Comparison of ENCODE assay signal across 31 cellular contexts in genomic region chr4:109429545-109429944, GRCh38. TPM values are rescaled to one million over a fixed set of nuclear protein-coding genes. Genes with fewer than 3 reads are reported as not detected.
A peak's percentile ranks its signal among the peaks of the same experiment; 100 is the strongest.
DNase-seq lines count a peak whose midpoint lies in the region; ATAC-seq and TF ChIP-seq lines count a peak whose summit lies in the region.
"Had no signal": no experiment of that assay in that cellular context is flagged by ENCODE, and none has a peak within 500 bp of the region (broad histone marks: within the 10 kb centered on the region; RNA-seq: fewer than 3 reads in every experiment).

No MANE protein-coding gene starts in this region.

- no peak overlapping the region for H3K18ac ChIP-seq in H9 (ENCODE audit: insufficient read length, low read depth, low read length)

- DNase-seq in activated CD8-positive, alpha-beta T cell treated with anti-CD3 and anti-CD28 coated beads for 36 hours: no peak
- no peak for DNase-seq in activated CD8-positive, alpha-beta T cell treated with anti-CD3 and anti-CD28 coated beads, Interleukin-2, amount 10 ng/mL, durations not matched to agents 7 days and 5 days
- no peak for DNase-seq in Panc1 (ENCODE audit: low read depth, low spot score)
- peak; percentile 88 for DNase-seq in dermis blood vessel endothelial cell
- DNase-seq in pulmonary artery endothelial cell (ENCODE audit: low read depth, low spot score): peak; percentile 70
- DNase-seq in iPS-NIHi7 (ENCODE audit: extremely low spot score): no peak
- DNase-seq in H9: no peak
- no peak for DNase-seq in cardiac septum (ENCODE audit: low spot score)
- DNase-seq: activated CD4-positive, alpha-beta T cell treated with anti-CD3 and anti-CD28 coated beads for 4 hours; activated naive CD4-positive, alpha-beta T cell treated with anti-CD3 and anti-CD28 coated beads for 36 hours; Calu3; DMS79; heart right ventricle; IMR-90; kidney glomerular epithelial cell; lower lobe of right lung; MV-4-11; naive thymus-derived CD4-positive, alpha-beta T cell; NCI-H1436 treated with DMSO at 0.1 percent for 48 hours; NCI-H2081 treated with DMSO at 0.1 percent for 48 hours; NCI-H2227 treated with DMSO at 0.1 percent for 48 hours; NCI-H69; nucleus accumbens; PC-9; psoas muscle; Right ventricle myocardium superior; stimulated activated naive B cell treated with anti-CD40 and anti-IgM and Interleukin-4, amounts not matched to agents 10 μg/mL and 1 μg/mL and 100 μg/mL, for 72 hours had no signal

- no peak overlapping the region for H3K4ac ChIP-seq in H9 (ENCODE audit: low read depth, low read length)

- H3K36me3 Mint-ChIP-seq in activated CD8-positive, alpha-beta T cell treated with anti-CD3 and anti-CD28 coated beads for 36 hours (ENCODE audit: low read depth): peaks cover 2% of the 10 kb centered on the region
- H3K36me3 Mint-ChIP-seq in activated CD8-positive, alpha-beta T cell treated with anti-CD3 and anti-CD28 coated beads, Interleukin-2, amount 10 ng/mL, durations not matched to agents 7 days and 5 days (ENCODE audit: low read depth): peaks cover 8% of the 10 kb centered on the region
- peaks cover 2 to 14% (median 13%) of the 10 kb centered on the region in 3 experiments; a peak in 5 of 7 replicates for H3K36me3 Mint-ChIP-seq in H9 (ENCODE audit: insufficient read depth in 1 of 3, low read depth in 3 of 3)

- no peaks in the 10 kb centered on the region for H3K36me3 ChIP-seq in Panc1 (ENCODE audit: control insufficient read depth, insufficient read depth, low read length)
- H3K36me3 ChIP-seq: breast epithelium, esophagus muscularis mucosa had no signal

- H3K27me3 Mint-ChIP-seq in activated CD8-positive, alpha-beta T cell treated with anti-CD3 and anti-CD28 coated beads for 36 hours: no peaks in the 10 kb centered on the region
- no peaks in the 10 kb centered on the region for H3K27me3 Mint-ChIP-seq in activated CD8-positive, alpha-beta T cell treated with anti-CD3 and anti-CD28 coated beads, Interleukin-2, amount 10 ng/mL, durations not matched to agents 7 days and 5 days (ENCODE audit: low read depth)
- no peaks in the 10 kb centered on the region for H3K27me3 Mint-ChIP-seq in H9 (ENCODE audit: low read depth)
- H3K27me3 Mint-ChIP-seq: naive thymus-derived CD4-positive, alpha-beta T cell; stimulated activated naive B cell treated with anti-CD40 and anti-IgM and Interleukin-4, amounts not matched to agents 10 μg/mL and 1 μg/mL and 100 μg/mL, for 72 hours had no signal

- H3K4me1 ChIP-seq in Panc1 (ENCODE audit: control insufficient read depth, insufficient read depth, low read length) (no peaks in the 10 kb centered on the region), H9 (ENCODE audit: insufficient read depth, low read length) (no peaks in the 10 kb centered on the region)
- H3K4me1 ChIP-seq: breast epithelium had no signal

- H3K9me3 Mint-ChIP-seq in activated CD8-positive, alpha-beta T cell treated with anti-CD3 and anti-CD28 coated beads for 36 hours: no peaks in the 10 kb centered on the region
- H3K9me3 Mint-ChIP-seq in activated CD8-positive, alpha-beta T cell treated with anti-CD3 and anti-CD28 coated beads, Interleukin-2, amount 10 ng/mL, durations not matched to agents 7 days and 5 days (ENCODE audit: insufficient read depth): no peaks in the 10 kb centered on the region
- H3K9me3 Mint-ChIP-seq in H9: no peaks in the 10 kb centered on the region
- H3K9me3 Mint-ChIP-seq: activated naive CD4-positive, alpha-beta T cell treated with anti-CD3 and anti-CD28 coated beads for 36 hours; GM23338; naive thymus-derived CD4-positive, alpha-beta T cell; stimulated activated naive B cell treated with anti-CD40 and anti-IgM and Interleukin-4, amounts not matched to agents 10 μg/mL and 1 μg/mL and 100 μg/mL, for 72 hours had no signal

- H3K4me3 Mint-ChIP-seq in activated CD8-positive, alpha-beta T cell treated with anti-CD3 and anti-CD28 coated beads for 36 hours: no peak overlapping the region
- H3K4me3 Mint-ChIP-seq in activated CD8-positive, alpha-beta T cell treated with anti-CD3 and anti-CD28 coated beads, Interleukin-2, amount 10 ng/mL, durations not matched to agents 7 days and 5 days: no peak overlapping the region
- H3K4me3 Mint-ChIP-seq in H9: no peak overlapping the region
- H3K4me3 Mint-ChIP-seq: activated naive CD4-positive, alpha-beta T cell treated with anti-CD3 and anti-CD28 coated beads for 36 hours; GM23338; naive thymus-derived CD4-positive, alpha-beta T cell; stimulated activated naive B cell treated with anti-CD40 and anti-IgM and Interleukin-4, amounts not matched to agents 10 μg/mL and 1 μg/mL and 100 μg/mL, for 72 hours had no signal

- no peak overlapping the region for H3K23ac ChIP-seq in H9 (ENCODE audit: insufficient read length, low read depth, low read length)

- H4K8ac ChIP-seq in H9 (replicated peaks; ENCODE audit: insufficient read length, low read depth, low read length): no peak overlapping the region

- H2AFZ ChIP-seq in H9 (ENCODE audit: low read length): no peak overlapping the region
- H2AFZ ChIP-seq: GM23338, PC-9 had no signal

- no CpG with 5 or more reads among the region's 1 CpG for WGBS in H9 (ENCODE audit: extremely low coverage, insufficient read length, low lambda C conversion rate)

- peak; percentile 7 for ATAC-seq in activated CD8-positive, alpha-beta T cell treated with anti-CD3 and anti-CD28 coated beads for 36 hours
- ATAC-seq in activated CD8-positive, alpha-beta T cell treated with anti-CD3 and anti-CD28 coated beads, Interleukin-2, amount 10 ng/mL, durations not matched to agents 7 days and 5 days: no peak
- ATAC-seq in Panc1: no peak
- ATAC-seq: GM23338; heart right ventricle; lower lobe of right lung; naive thymus-derived CD4-positive, alpha-beta T cell; psoas muscle; stimulated activated naive B cell treated with anti-CD40 and anti-IgM and Interleukin-4, amounts not matched to agents 10 μg/mL and 1 μg/mL and 100 μg/mL, for 72 hours had no signal

- peaks cover under 1% of the 10 kb centered on the region; the same call in 1 of the 2 replicates for H3K79me2 ChIP-seq in H9 (ENCODE audit: insufficient read depth, low read length)

- H3K56ac ChIP-seq in H9 (ENCODE audit: insufficient read length, low read depth, low read length): no peak overlapping the region

- H3T11ph ChIP-seq in H9 (ENCODE audit: low read length): no peak overlapping the region

- H3K4me2 ChIP-seq in H9 (ENCODE audit: insufficient read depth, insufficient read length, low read length): no peak overlapping the region
- H3K4me2 ChIP-seq: GM23338, PC-9 had no signal

- no peak overlapping the region for H2BK20ac ChIP-seq in H9 (ENCODE audit: low read depth, low read length, poor library complexity, severe bottlenecking)

- in situ Hi-C loops in Panc1 (cut with HindIII; ENCODE audit: low pct_unique_long_range_greater_than_20kb, low sequenced_read_pairs): no loop called here

- H3K9ac ChIP-seq in H9 (ENCODE audit: extremely low read depth, insufficient read length, low read length): no peak overlapping the region

- H4K5ac ChIP-seq in H9 (ENCODE audit: insufficient read length, low read depth, low read length): no peak overlapping the region

- no peak overlapping the region for H3K14ac ChIP-seq in H9 (ENCODE audit: insufficient read depth, low read length)

- BruUV-seq in Panc1 (replicated peaks; lab: Mats Ljungman, UMichigan): TSS peak; percentile 15

- no peak overlapping the region for H3K27ac Mint-ChIP-seq in activated CD8-positive, alpha-beta T cell treated with anti-CD3 and anti-CD28 coated beads for 36 hours
- H3K27ac Mint-ChIP-seq in activated CD8-positive, alpha-beta T cell treated with anti-CD3 and anti-CD28 coated beads, Interleukin-2, amount 10 ng/mL, durations not matched to agents 7 days and 5 days: no peak overlapping the region
- H3K27ac Mint-ChIP-seq in H9: no peak overlapping the region
- H3K27ac Mint-ChIP-seq: activated naive CD4-positive, alpha-beta T cell treated with anti-CD3 and anti-CD28 coated beads for 36 hours; GM23338; stimulated activated naive B cell treated with anti-CD40 and anti-IgM and Interleukin-4, amounts not matched to agents 10 μg/mL and 1 μg/mL and 100 μg/mL, for 72 hours had no signal

- H3K27ac ChIP-seq in Panc1 (ENCODE audit: low read length) (no peak overlapping the region), H9 (ENCODE audit: insufficient read length, low read depth, low read length) (no peak overlapping the region)
- H3K27ac ChIP-seq: breast epithelium, coronary artery, esophagus muscularis mucosa, heart right ventricle, lower lobe of right lung, PC-9, psoas muscle had no signal

- CTCF ChIA-PET in activated CD8-positive, alpha-beta T cell treated with anti-CD3 and anti-CD28 coated beads for 36 hours (lab: Charles Lee): no interaction called here
- CTCF ChIA-PET in activated CD8-positive, alpha-beta T cell treated with anti-CD3 and anti-CD28 coated beads, Interleukin-2, amount 10 ng/mL, durations not matched to agents 7 days and 5 days (lab: Charles Lee): no interaction called here
- CTCF ChIA-PET in Panc1 (lab: Charles Lee): no interaction called here

- no peaks in the 10 kb centered on the region for H4K20me1 ChIP-seq in H9 (ENCODE audit: control insufficient read depth, insufficient read depth, insufficient read length)

- TF ChIP-seq CTCF in activated CD8-positive, alpha-beta T cell treated with anti-CD3 and anti-CD28 coated beads for 36 hours (IDR thresholded peaks at IDR 0.05): no peak
- no peak for TF ChIP-seq CTCF in Panc1 (IDR thresholded peaks at IDR 0.05)
- TF ChIP-seq CTCF in H9 (conservative IDR thresholded peaks at IDR 0.05): no peak

- no peak overlapping the region for H2AK5ac ChIP-seq in H9 (ENCODE audit: insufficient read length, low read length)

- POLR2A ChIA-PET in activated CD8-positive, alpha-beta T cell treated with anti-CD3 and anti-CD28 coated beads for 36 hours (lab: Charles Lee): no interaction called here
- POLR2A ChIA-PET in activated CD8-positive, alpha-beta T cell treated with anti-CD3 and anti-CD28 coated beads, Interleukin-2, amount 10 ng/mL, durations not matched to agents 7 days and 5 days (lab: Charles Lee): no interaction called here
- POLR2A ChIA-PET in Panc1 (lab: Charles Lee): no interaction called here

- H2BK15ac ChIP-seq in H9 (ENCODE audit: low read depth, low read length): no peak overlapping the region

- no peak overlapping the region for H2BK12ac ChIP-seq in H9 (ENCODE audit: insufficient read length, low read depth, low read length)

- no peaks in the 10 kb centered on the region for H3K79me1 ChIP-seq in H9 (ENCODE audit: insufficient read depth, low read depth, low read length, poor library complexity, severe bottlenecking)

- peaks cover 23% of the 10 kb centered on the region for H3K4me1 Mint-ChIP-seq in activated CD8-positive, alpha-beta T cell treated with anti-CD3 and anti-CD28 coated beads for 36 hours (ENCODE audit: low read depth)
- peaks cover 14% of the 10 kb centered on the region for H3K4me1 Mint-ChIP-seq in activated CD8-positive, alpha-beta T cell treated with anti-CD3 and anti-CD28 coated beads, Interleukin-2, amount 10 ng/mL, durations not matched to agents 7 days and 5 days (ENCODE audit: low read depth)
- H3K4me1 Mint-ChIP-seq in H9: peaks cover 12 to 14% of the 10 kb centered on the region in 2 experiments

- no peaks in the 10 kb centered on the region for H3K9me3 ChIP-seq in Panc1 (ENCODE audit: control insufficient read depth, insufficient read depth, low read depth, low read length)
- no peaks in the 10 kb centered on the region for H3K9me3 ChIP-seq in H9 (ENCODE audit: control insufficient read depth, low read depth, low read length)
- H3K9me3 ChIP-seq: breast epithelium, esophagus muscularis mucosa, heart right ventricle, lower lobe of right lung, psoas muscle had no signal

- H2BK5ac ChIP-seq in H9 (ENCODE audit: insufficient read length, low read length): no peak overlapping the region

- H3K4me3 ChIP-seq in Panc1 (ENCODE audit: low read depth in 2 of 2, low read length in 2 of 2): no peak overlapping the region
- H3K4me3 ChIP-seq: breast epithelium, coronary artery, esophagus muscularis mucosa, GM23338, heart right ventricle, lower lobe of right lung, PC-9, psoas muscle had no signal

- no peak overlapping the region for H2BK120ac ChIP-seq in H9 (ENCODE audit: low read depth, low read length, poor library complexity, severe bottlenecking)

- H3K27me3 ChIP-seq in Panc1 (ENCODE audit: control insufficient read depth, insufficient read depth, low read length) (no peaks in the 10 kb centered on the region), H9 (ENCODE audit: insufficient read depth, low read length) (no peaks in the 10 kb centered on the region)
- H3K27me3 ChIP-seq: breast epithelium, esophagus muscularis mucosa, heart right ventricle had no signal

- H3K23me2 ChIP-seq in H9 (ENCODE audit: insufficient read length, low read depth, low read length, poor library complexity, severe bottlenecking): peaks cover 10% of the 10 kb centered on the region

- intact Hi-C loops in activated CD8-positive, alpha-beta T cell treated with anti-CD3 and anti-CD28 coated beads for 36 hours (cut with micrococcal nuclease): loop anchor here (5.0 kb wide), 1 partner anchor 228 kb away; no protein-coding TSS in a partner anchor
- intact Hi-C loops in Panc1 (cut with micrococcal nuclease; ENCODE audit: unreplicated experiment): loop anchor here (10.0 kb wide), 1 partner anchor 385 kb away; the partner anchor contains the start of gene GAR1
- intact Hi-C loops in cardiac septum (cut with DNase I): no loop called here

- H4K91ac ChIP-seq in H9 (ENCODE audit: insufficient read length, low read depth, low read length): no peak overlapping the region

RNA-seq across cellular contexts. Expression of gene SEC24B, which starts 4.1 kb away (rescaled TPM):
- 10 to 100 TPM; 25.8 to 26.0 TPM for total RNA-seq in activated CD8-positive, alpha-beta T cell treated with anti-CD3 and anti-CD28 coated beads for 36 hours
- 10 to 100 TPM; 22.8 to 22.9 TPM for total RNA-seq in activated CD8-positive, alpha-beta T cell treated with anti-CD3 and anti-CD28 coated beads, Interleukin-2, amount 10 ng/mL, durations not matched to agents 7 days and 5 days
- total RNA-seq in Panc1 (2021; ENCODE audit: unreplicated experiment): 17.6 TPM
- 8.5 TPM for polyA plus RNA-seq in Panc1 (2012; ENCODE audit: insufficient read length)
- 15.1 and 24.2 TPM in 2 replicates for total RNA-seq in dermis blood vessel endothelial cell
- 12.9 and 14.6 TPM in 2 replicates for total RNA-seq in pulmonary artery endothelial cell
- 26.9 and 27.1 TPM in 2 replicates for total RNA-seq in H9 (2021)
- total RNA-seq in cardiac septum: 26.6 TPM

Comparison
In these comparisons a context has a peak if more than half of its experiments do, and no peak if none do; other contexts are left out.
1. DNase-seq: peak in dermis blood vessel endothelial cell (single experiment) and pulmonary artery endothelial cell (single experiment); none in activated CD8-positive, alpha-beta T cell treated with anti-CD3 and anti-CD28 coated beads for 36 hours (single experiment), activated CD8-positive, alpha-beta T cell treated with anti-CD3 and anti-CD28 coated beads, Interleukin-2, amount 10 ng/mL, durations not matched to agents 7 days and 5 days (single experiment), Panc1 (single experiment), iPS-NIHi7 (single experiment), H9 (single experiment) and cardiac septum (single experiment).